Comparison of ENCODE assay signal across 6 cellular contexts in genomic region chr6:120854583-120854982, GRCh38.
"Had no signal": no experiment of that assay in that cellular context is flagged by ENCODE, and none has a peak within 500 bp of the region (broad histone marks: within the 10 kb centered on the region; RNA-seq: fewer than 3 reads in every experiment).

No MANE protein-coding gene starts in this region.

- FAIRE-seq: GM12891, GM12892, GM18507, GM19239 had no signal

- DNase-seq: GDM1, GF-D8 had no signal
